ENCODE assay signal across 32 cellular contexts in the genomic region with DNA sequence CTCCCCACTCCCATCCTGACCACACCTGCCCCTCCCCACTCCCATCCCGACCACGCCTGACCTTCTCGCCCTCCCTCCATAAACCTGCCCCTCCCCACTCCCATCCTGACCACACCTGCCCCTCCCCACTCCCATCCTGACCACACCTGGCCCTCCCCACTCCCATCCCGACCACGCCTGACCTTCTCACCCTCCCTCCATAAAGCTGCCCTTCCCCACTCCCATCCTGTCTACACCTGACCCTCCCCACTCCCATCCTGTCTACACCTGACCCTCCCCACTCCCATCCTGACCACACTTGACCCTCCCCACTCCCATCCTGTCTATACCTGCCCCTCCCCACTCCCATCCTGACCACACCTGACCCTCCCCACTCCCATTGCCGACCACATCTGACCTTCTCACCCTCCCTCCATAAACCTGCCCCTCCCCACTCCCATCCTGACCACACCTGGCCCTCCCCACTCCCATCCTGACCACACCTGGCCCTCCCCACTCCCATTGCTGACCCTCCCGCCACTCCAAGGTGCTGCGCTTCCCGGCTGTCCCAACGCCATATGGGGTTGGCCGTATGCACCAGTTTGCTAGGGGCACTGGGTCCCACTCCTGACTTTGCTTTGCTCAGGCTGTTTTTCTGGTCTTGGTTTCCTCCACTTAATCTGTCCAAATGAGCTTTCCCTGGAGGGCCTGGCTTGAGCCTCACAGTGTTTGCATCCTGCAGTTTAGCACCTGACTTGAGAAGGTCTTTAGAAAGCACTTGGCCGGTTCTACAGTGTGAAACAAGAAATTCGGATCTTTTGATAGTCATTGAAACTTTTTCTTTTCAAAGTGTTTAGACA. TPM values are rescaled to one million over a fixed set of nuclear protein-coding genes. Genes with fewer than 3 reads are reported as not detected.
"Had no signal": no experiment of that assay in that cellular context is flagged by ENCODE, and none has a peak within 500 bp of the region (broad histone marks: within the 10 kb centered on the region; RNA-seq: fewer than 3 reads in every experiment).

No MANE protein-coding gene starts in this region.

- H3K36me3 ChIP-seq: esophagus squamous epithelium, heart right ventricle, neural progenitor cell, ovary, sigmoid colon, thoracic aorta, tibial nerve, upper lobe of right lung, uterus had no signal

- H3K9ac ChIP-seq: neural progenitor cell had no signal

- H3K4me1 ChIP-seq: esophagus squamous epithelium, psoas muscle, sigmoid colon, tibial nerve, upper lobe of right lung, uterus had no signal

- H3K4me1 Mint-ChIP-seq: memory B cell; stimulated activated naive B cell treated with anti-CD40 and anti-IgM and Interleukin-4, amounts not matched to agents 10 μg/mL and 1 μg/mL and 100 μg/mL, for 72 hours had no signal

- H2AFZ ChIP-seq: neural progenitor cell had no signal

- H3K9me3 Mint-ChIP-seq: dendritic cell treated with granulocyte-macrophage colony-stimulating factor and Interleukin-4, amounts not matched to agents 40 ng/mL and 50 ng/mL, for 4 days; memory B cell had no signal

- H3K27ac Mint-ChIP-seq: dendritic cell treated with granulocyte-macrophage colony-stimulating factor and Interleukin-4, amounts not matched to agents 40 ng/mL and 50 ng/mL, for 4 days; memory B cell; naive thymus-derived CD4-positive, alpha-beta T cell; nephron; neural progenitor cell; stimulated activated naive B cell treated with anti-CD40 and anti-IgM and Interleukin-4, amounts not matched to agents 10 μg/mL and 1 μg/mL and 100 μg/mL, for 72 hours; stimulated activated naive CD8-positive, alpha-beta T cell treated with anti-CD3 and anti-CD28 coated beads, Interleukin-15, Interleukin-2, amounts not matched to agents 100 ng/mL and 50 ng/mL, for 24 hours had no signal

- H3K27ac ChIP-seq: esophagus squamous epithelium, heart right ventricle, neural progenitor cell, ovary, psoas muscle, sigmoid colon, thoracic aorta, tibial nerve, upper lobe of right lung, uterus had no signal

- H3K27me3 Mint-ChIP-seq: dendritic cell treated with granulocyte-macrophage colony-stimulating factor and Interleukin-4, amounts not matched to agents 40 ng/mL and 50 ng/mL, for 4 days had no signal

- H3K9me3 ChIP-seq: esophagus squamous epithelium, heart right ventricle, ovary, psoas muscle, sigmoid colon, thoracic aorta, tibial nerve, upper lobe of right lung, uterus had no signal

- H3K4me3 Mint-ChIP-seq: dendritic cell treated with granulocyte-macrophage colony-stimulating factor and Interleukin-4, amounts not matched to agents 40 ng/mL and 50 ng/mL, for 4 days; memory B cell; naive thymus-derived CD4-positive, alpha-beta T cell; nephron; neural progenitor cell; stimulated activated naive B cell treated with anti-CD40 and anti-IgM and Interleukin-4, amounts not matched to agents 10 μg/mL and 1 μg/mL and 100 μg/mL, for 72 hours; stimulated activated naive CD8-positive, alpha-beta T cell treated with anti-CD3 and anti-CD28 coated beads, Interleukin-15, Interleukin-2, amounts not matched to agents 100 ng/mL and 50 ng/mL, for 24 hours had no signal

- ATAC-seq: heart right ventricle; left colon; left ventricle myocardium superior; naive thymus-derived CD4-positive, alpha-beta T cell; psoas muscle; right cardiac atrium; stimulated activated naive B cell treated with anti-CD40 and anti-IgM and Interleukin-4, amounts not matched to agents 10 μg/mL and 1 μg/mL and 100 μg/mL, for 72 hours; upper lobe of right lung had no signal

- H3K36me3 Mint-ChIP-seq: memory B cell; neural progenitor cell; stimulated activated naive B cell treated with anti-CD40 and anti-IgM and Interleukin-4, amounts not matched to agents 10 μg/mL and 1 μg/mL and 100 μg/mL, for 72 hours had no signal

- H3K4me3 ChIP-seq: esophagus squamous epithelium, heart right ventricle, lung, neural progenitor cell, ovary, psoas muscle, sigmoid colon, thoracic aorta, tibial nerve, upper lobe of right lung, uterus had no signal

- H3K4me2 ChIP-seq: neural progenitor cell had no signal

- H3K27me3 ChIP-seq: neural progenitor cell, ovary, tibial nerve, upper lobe of right lung, uterus had no signal

- DNase-seq: cerebellar nuclear complex; effector memory CD4-positive, alpha-beta T cell; esophagus squamous epithelium; foreskin melanocyte; glutamatergic neuron; heart right ventricle; hippocampal formation; kidney glomerular epithelial cell; left colon; left ventricle myocardium superior; midbrain; naive thymus-derived CD4-positive, alpha-beta T cell; nucleus accumbens; ovary; psoas muscle; right cardiac atrium; sigmoid colon; stimulated activated CD4-positive, alpha-beta T cell treated with anti-CD3 and anti-CD28 coated beads, Interleukin-2, amount 100 ng/mL, for 24 hours; stimulated activated naive B cell treated with anti-CD40 and anti-IgM and Interleukin-4, amounts not matched to agents 10 μg/mL and 1 μg/mL and 100 μg/mL, for 72 hours; upper lobe of right lung; uterus had no signal

RNA-seq across cellular contexts. Expression of a gene that starts 2.9 kb away (rescaled TPM):
- total RNA-seq: endothelial cell of umbilical vein, epithelial cell of proximal tubule, left ventricle myocardium superior, skeletal muscle tissue, thoracic aorta, tibial nerve had no signal
- polyA plus RNA-seq: endothelial cell of umbilical vein; naive thymus-derived CD4-positive, alpha-beta T cell had no signal
